ENCODE assay signal across 16 cellular contexts in genomic region chr6:159074866-159075265, GRCh38. TPM values are rescaled to one million over a fixed set of nuclear protein-coding genes. Genes with fewer than 3 reads are reported as not detected.
A peak's percentile ranks its signal among the peaks of the same experiment; 100 is the strongest.
DNase-seq lines count a peak whose midpoint lies in the region; ATAC-seq lines count a peak whose summit lies in the region.
"Had no signal": no experiment of that assay in that cellular context is flagged by ENCODE, and none has a peak within 500 bp of the region (broad histone marks: within the 10 kb centered on the region; RNA-seq: fewer than 3 reads in every experiment).

No MANE protein-coding gene starts in this region.

- no peak overlapping the region for H4K91ac ChIP-seq in mesenchymal stem cell (ENCODE audit: low read length)

- H3K36me3 Mint-ChIP-seq in activated CD8-positive, alpha-beta T cell treated with anti-CD3 and anti-CD28 coated beads, Interleukin-2, amount 10 ng/mL, durations not matched to agents 7 days and 5 days (ENCODE audit: low read depth): peaks cover 5% of the 10 kb centered on the region

- peaks cover 9% of the 10 kb centered on the region for H3K9me3 Mint-ChIP-seq in activated CD8-positive, alpha-beta T cell treated with anti-CD3 and anti-CD28 coated beads, Interleukin-2, amount 10 ng/mL, durations not matched to agents 7 days and 5 days (ENCODE audit: insufficient read depth)

- H3K36me3 ChIP-seq in mesenchymal stem cell (ENCODE audit: control insufficient read depth in 1 of 2, insufficient read depth in 2 of 2, low read depth in 1 of 2, low read length in 2 of 2): no peaks in the 10 kb centered on the region
- H3K36me3 ChIP-seq: HAP-1 had no signal

- H3K4ac ChIP-seq in mesenchymal stem cell (ENCODE audit: low read depth in 1 of 2, low read length in 2 of 2): no peak overlapping the region

- peaks cover 62% of the 10 kb centered on the region for H3K4me1 Mint-ChIP-seq in activated CD8-positive, alpha-beta T cell treated with anti-CD3 and anti-CD28 coated beads, Interleukin-2, amount 10 ng/mL, durations not matched to agents 7 days and 5 days (ENCODE audit: low read depth)

- CTCF ChIA-PET in activated CD8-positive, alpha-beta T cell treated with anti-CD3 and anti-CD28 coated beads, Interleukin-2, amount 10 ng/mL, durations not matched to agents 7 days and 5 days (lab: Charles Lee): interaction anchor here (1.4 to 4.8 kb wide), 4 partner anchors 11 to 33 kb away, joined by 3 to 37 read pairs (median 9); no protein-coding TSS in a partner anchor

- H3K9me3 ChIP-seq in mesenchymal stem cell (ENCODE audit: control insufficient read depth, low read length): no peaks in the 10 kb centered on the region
- H3K9me3 ChIP-seq: HAP-1 had no signal

- H2AFZ ChIP-seq in mesenchymal stem cell (ENCODE audit: low read depth, low read length): no peak overlapping the region

- DNase-seq in DMS 273 (lab: John Stamatoyannopoulos, UW; ENCODE audit: unreplicated experiment) (peak; percentile 79), NCI-H1694 treated with DMSO at 0.1 percent for 48 hours (lab: John Stamatoyannopoulos, UW) (peak; percentile 38), mesenchymal stem cell (no peak), CD1c-positive myeloid dendritic cell (ENCODE audit: extremely low spot score) (no peak), COR-L47 (lab: John Stamatoyannopoulos, UW) (no peak)
- peak; percentile 19 for DNase-seq in activated CD8-positive, alpha-beta T cell treated with anti-CD3 and anti-CD28 coated beads, Interleukin-2, amount 10 ng/mL, durations not matched to agents 7 days and 5 days
- DNase-seq: NCI-H1105 treated with DMSO at 0.1 percent for 48 hours, NCI-H774 had no signal

- no peak overlapping the region for H2BK120ac ChIP-seq in mesenchymal stem cell (ENCODE audit: low read depth, low read length)

- H2BK5ac ChIP-seq in mesenchymal stem cell (ENCODE audit: low read depth, low read length, poor library complexity, severe bottlenecking): no peak overlapping the region

- H2BK15ac ChIP-seq in mesenchymal stem cell (ENCODE audit: low read depth, poor library complexity, severe bottlenecking): no peak overlapping the region

- POLR2A ChIA-PET in activated CD8-positive, alpha-beta T cell treated with anti-CD3 and anti-CD28 coated beads, Interleukin-2, amount 10 ng/mL, durations not matched to agents 7 days and 5 days (lab: Charles Lee): interaction anchor here (1.0 to 1.2 kb wide), 2 partner anchors 12 to 30 kb away, joined by 3 to 4 read pairs; partner anchors contain the start of gene TAGAP

- ATAC-seq in activated CD8-positive, alpha-beta T cell treated with anti-CD3 and anti-CD28 coated beads, Interleukin-2, amount 10 ng/mL, durations not matched to agents 7 days and 5 days: no peak
- ATAC-seq in HG02970 (IDR thresholded peaks at IDR 0.05; ENCODE audit: low FRiP score, unreplicated experiment): no peak
- ATAC-seq: Right ventricle myocardium inferior had no signal

- H3K4me3 ChIP-seq in mesenchymal stem cell (ENCODE audit: insufficient read depth in 1 of 2, low read depth in 1 of 2, low read length in 2 of 2): no peak overlapping the region
- H3K4me3 ChIP-seq: GM12878, HAP-1 had no signal

- H3K9ac ChIP-seq in mesenchymal stem cell (ENCODE audit: low read length): no peak overlapping the region

- H3K23ac ChIP-seq in mesenchymal stem cell (ENCODE audit: low read length in 2 of 2): no peak overlapping the region

- no peaks in the 10 kb centered on the region for H3K4me1 ChIP-seq in mesenchymal stem cell (ENCODE audit: control insufficient read depth, insufficient read depth, low read depth, low read length)
- H3K4me1 ChIP-seq: HAP-1 had no signal

- no peak overlapping the region for H2BK12ac ChIP-seq in mesenchymal stem cell (ENCODE audit: low read length in 2 of 2)

- H3K79me1 ChIP-seq in mesenchymal stem cell (replicated peaks; ENCODE audit: low read length, poor library complexity, severe bottlenecking): no peaks in the 10 kb centered on the region

- H3K27me3 Mint-ChIP-seq in activated CD8-positive, alpha-beta T cell treated with anti-CD3 and anti-CD28 coated beads, Interleukin-2, amount 10 ng/mL, durations not matched to agents 7 days and 5 days (ENCODE audit: low read depth): no peaks in the 10 kb centered on the region

- H4K8ac ChIP-seq in mesenchymal stem cell (ENCODE audit: low read length): peak overlapping the region; percentile 23

- peak overlapping the region in 1 of 2 experiments; percentile 30 for H3K18ac ChIP-seq in mesenchymal stem cell (ENCODE audit: low read depth in 1 of 2, low read length in 2 of 2)

- no peak overlapping the region for H3K14ac ChIP-seq in mesenchymal stem cell (ENCODE audit: low read length in 2 of 2)

- no peak overlapping the region for H2AK5ac ChIP-seq in mesenchymal stem cell (ENCODE audit: low read length, severe bottlenecking)

- H3K4me3 Mint-ChIP-seq in activated CD8-positive, alpha-beta T cell treated with anti-CD3 and anti-CD28 coated beads, Interleukin-2, amount 10 ng/mL, durations not matched to agents 7 days and 5 days: no peak overlapping the region

- H3K4me2 ChIP-seq in mesenchymal stem cell (ENCODE audit: low read length, poor library complexity, severe bottlenecking): no peak overlapping the region

- H3K27me3 ChIP-seq in mesenchymal stem cell (ENCODE audit: control insufficient read depth in 1 of 2, insufficient read depth in 1 of 2, low read length in 2 of 2): peaks cover 11 to 64% of the 10 kb centered on the region in 2 experiments

- 72% methylated on average over 2 of the region's 2 CpGs for WGBS in mesenchymal stem cell

- H3K27ac ChIP-seq in mesenchymal stem cell (ENCODE audit: low read length, poor library complexity, severe bottlenecking): no peak overlapping the region

- no peak overlapping the region for H3K27ac Mint-ChIP-seq in activated CD8-positive, alpha-beta T cell treated with anti-CD3 and anti-CD28 coated beads, Interleukin-2, amount 10 ng/mL, durations not matched to agents 7 days and 5 days

RNA-seq across cellular contexts. Expression of gene TAGAP, which starts 30.1 kb away (rescaled TPM):
- 10 to 100 TPM; 64.5 to 67.0 TPM for total RNA-seq in activated CD8-positive, alpha-beta T cell treated with anti-CD3 and anti-CD28 coated beads, Interleukin-2, amount 10 ng/mL, durations not matched to agents 7 days and 5 days
- polyA plus RNA-seq in mesenchymal stem cell (2013, experiment 1 of 2): 0.03 TPM
- not detected for polyA plus RNA-seq in mesenchymal stem cell (2013, experiment 2 of 2)
- total RNA-seq: HT-29, IMR-90 had no signal
- polyA plus RNA-seq: AG04450, BJ, IMR-90 had no signal

Comparison
In these comparisons a context has a peak if more than half of its experiments do, and no peak if none do; other contexts are left out.
1. DNase-seq: peak in DMS 273 (single experiment), NCI-H1694 treated with DMSO at 0.1 percent for 48 hours (single experiment) and activated CD8-positive, alpha-beta T cell treated with anti-CD3 and anti-CD28 coated beads, Interleukin-2, amount 10 ng/mL, durations not matched to agents 7 days and 5 days (single experiment); none in mesenchymal stem cell (single experiment), CD1c-positive myeloid dendritic cell (single experiment) and COR-L47 (single experiment).